8 cellular contexts compared by ENCODE assay signal in the genomic region with DNA sequence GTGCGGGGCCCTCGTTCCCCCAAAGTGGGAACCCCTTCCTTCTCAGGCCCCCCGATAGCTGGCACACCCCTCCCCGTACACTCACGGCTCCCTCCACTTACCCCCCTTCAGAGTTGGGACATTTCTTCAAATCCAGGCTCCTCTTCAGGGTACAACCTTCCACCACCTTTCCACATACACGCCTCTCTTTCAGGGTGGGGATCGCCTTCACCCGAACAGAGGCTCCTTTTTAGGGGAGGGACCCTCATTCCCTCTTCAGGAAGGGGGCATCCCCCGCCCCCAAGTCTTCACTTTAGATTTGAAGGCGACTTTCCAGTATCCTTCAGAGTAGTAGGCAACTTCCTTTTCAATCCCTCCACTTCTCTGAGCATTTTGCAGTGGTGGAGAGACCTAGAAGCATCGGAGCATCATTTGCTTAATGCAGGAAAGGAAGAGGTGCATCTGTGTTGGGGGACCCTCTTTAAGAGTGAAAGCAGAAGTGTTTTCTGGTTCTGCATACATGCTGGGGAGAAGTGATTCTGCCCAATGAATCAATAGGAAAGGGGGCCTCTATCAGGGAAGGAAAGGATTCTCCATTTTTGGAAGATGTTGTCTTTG. TPM values are rescaled to one million over a fixed set of nuclear protein-coding genes. Genes with fewer than 3 reads are reported as not detected.
A peak's percentile ranks its signal among the peaks of the same experiment; 100 is the strongest.
DNase-seq lines count a peak whose midpoint lies in the region; ATAC-seq, FAIRE-seq and TF ChIP-seq lines count a peak whose summit lies in the region.

No MANE protein-coding gene starts in this region.

- DNase-seq in GM12891 (ENCODE audit: insufficient read length, low spot score) (peak; percentile 17), astrocyte of the spinal cord (ENCODE audit: low read depth, low spot score) (peak; percentile 23), amniotic stem cell (lab: John Stamatoyannopoulos, UW) (no peak), NCI-H345 treated with DMSO at 0.1 percent for 48 hours (lab: John Stamatoyannopoulos, UW; ENCODE audit: unreplicated experiment) (no peak)

- H3K36me3 ChIP-seq in KOPT-K1 (ENCODE audit: insufficient read depth, low read length) (no peaks in the 10 kb centered on the region), liver (ENCODE audit: control insufficient read depth in 4 of 4, insufficient read depth in 3 of 4, low read depth in 1 of 4, low read length in 3 of 4) (no peaks in the 10 kb centered on the region), urinary bladder (ENCODE audit: insufficient read depth) (no peaks in the 10 kb centered on the region)

- ATAC-seq in GM21576 (IDR thresholded peaks at IDR 0.05; ENCODE audit: unreplicated experiment): peak; percentile 33

- H3K27me3 ChIP-seq in liver (ENCODE audit: control insufficient read depth in 4 of 4, insufficient read depth in 4 of 4, low read length in 3 of 4): no peaks in the 10 kb centered on the region

- H3K9me3 ChIP-seq in KOPT-K1 (ENCODE audit: insufficient read depth, low read length, poor library complexity, severe bottlenecking) (no peaks in the 10 kb centered on the region), liver (ENCODE audit: control insufficient read depth in 4 of 4, low read length in 3 of 4) (no peaks in the 10 kb centered on the region)

- under 1% methylated on average over 11 of the region's 11 CpGs for WGBS in liver
- WGBS in urinary bladder: under 1% methylated on average over 11 of the region's 11 CpGs

- peak overlapping the region; percentile 85 to 94 for H3K9ac ChIP-seq in liver (ENCODE audit: low read depth in 1 of 2, low read length in 2 of 2)

- TF ChIP-seq POLR2A in GM12891 (IDR thresholded peaks at IDR 0.05; ENCODE audit: low read depth, low read length): no peak

- H3K27ac ChIP-seq in KOPT-K1 (ENCODE audit: low read depth, low read length, poor library complexity, severe bottlenecking) (peak overlapping the region; percentile 73), liver (ENCODE audit: low read depth in 1 of 2, low read length in 2 of 2) (peak overlapping the region; percentile 94 to 97), urinary bladder (ENCODE audit: low read depth) (peak overlapping the region; percentile 66)

- TF ChIP-seq CTCF in astrocyte of the spinal cord (IDR thresholded peaks at IDR 0.05; ENCODE audit: low read depth, low read length) (no peak), liver (IDR thresholded peaks at IDR 0.05; ENCODE audit: low read depth, low read length, missing input control) (no peak)

- H3K4me1 ChIP-seq in liver (ENCODE audit: control insufficient read depth in 4 of 4, insufficient read depth in 4 of 4, low read length in 3 of 4): peaks cover 10 to 31% (median 13%) of the 10 kb centered on the region in 4 donors
- H3K4me1 ChIP-seq in urinary bladder (ENCODE audit: insufficient read depth): peaks cover 1% of the 10 kb centered on the region

- in situ Hi-C loops in astrocyte of the spinal cord (cut with HindIII; ENCODE audit: low sequenced_read_pairs): no loop called here

- peak in 1 of 2 donors; percentile 2 for TF ChIP-seq RAD21 in liver (IDR thresholded peaks at IDR 0.05)

- H3K4me3 ChIP-seq in astrocyte of the spinal cord (ENCODE audit: low read depth, low read length) (peak overlapping the region; percentile 88), liver (ENCODE audit: low read depth in 1 of 3, low read length in 3 of 3) (peak overlapping the region; percentile 89 to 98 (median 97)), urinary bladder (ENCODE audit: low read depth, low read length) (peak overlapping the region; percentile 69)

- peak; percentile 64 for FAIRE-seq in GM12891 (lab: Jason Lieb, UNC)

TF ChIP-seq in GM12891, 5 proteins besides CTCF, POLR2A, EP300 and RAD21:
- TF ChIP-seq SPI1 (IDR thresholded peaks at IDR 0.05; ENCODE audit: low read depth, low read length) (peak; percentile 82), POU2F2 (IDR thresholded peaks at IDR 0.05; ENCODE audit: low read depth, low read length) (0 out of 2 replicates have a peak, but pooled peaks have one; percentile 41), POLR2AphosphoS5 (IDR thresholded peaks at IDR 0.05; ENCODE audit: low read depth, low read length) (no peak), TAF1 (IDR thresholded peaks at IDR 0.05; ENCODE audit: low read depth, low read length) (no peak), PAX5 (IDR thresholded peaks at IDR 0.05; ENCODE audit: insufficient read depth, low read length, severe bottlenecking) (no peak)

TF ChIP-seq in liver, 16 proteins besides CTCF, POLR2A, EP300 and RAD21:
- no peak for TF ChIP-seq MAX (IDR thresholded peaks at IDR 0.05)
- TF ChIP-seq REST (IDR thresholded peaks at IDR 0.05): no peak
- no peak for TF ChIP-seq EGR1 (IDR thresholded peaks at IDR 0.05; ENCODE audit: low read depth in 2 of 2)
- TF ChIP-seq, protein P1, sequence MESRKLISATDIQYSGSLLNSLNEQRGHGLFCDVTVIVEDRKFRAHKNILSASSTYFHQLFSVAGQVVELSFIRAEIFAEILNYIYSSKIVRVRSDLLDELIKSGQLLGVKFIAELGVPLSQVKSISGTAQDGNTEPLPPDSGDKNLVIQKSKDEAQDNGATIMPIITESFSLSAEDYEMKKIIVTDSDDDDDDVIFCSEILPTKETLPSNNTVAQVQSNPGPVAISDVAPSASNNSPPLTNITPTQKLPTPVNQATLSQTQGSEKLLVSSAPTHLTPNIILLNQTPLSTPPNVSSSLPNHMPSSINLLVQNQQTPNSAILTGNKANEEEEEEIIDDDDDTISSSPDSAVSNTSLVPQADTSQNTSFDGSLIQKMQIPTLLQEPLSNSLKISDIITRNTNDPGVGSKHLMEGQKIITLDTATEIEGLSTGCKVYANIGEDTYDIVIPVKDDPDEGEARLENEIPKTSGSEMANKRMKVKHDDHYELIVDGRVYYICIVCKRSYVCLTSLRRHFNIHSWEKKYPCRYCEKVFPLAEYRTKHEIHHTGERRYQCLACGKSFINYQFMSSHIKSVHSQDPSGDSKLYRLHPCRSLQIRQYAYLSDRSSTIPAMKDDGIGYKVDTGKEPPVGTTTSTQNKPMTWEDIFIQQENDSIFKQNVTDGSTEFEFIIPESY (IDR thresholded peaks at IDR 0.05): no peak
- TF ChIP-seq FOXA1 (IDR thresholded peaks at IDR 0.05): no peak
- no peak for TF ChIP-seq SP1 (IDR thresholded peaks at IDR 0.05)
- no peak for TF ChIP-seq YY1 (IDR thresholded peaks at IDR 0.05)
- no peak for TF ChIP-seq HNF4G (IDR thresholded peaks at IDR 0.05)
- TF ChIP-seq GABPA (IDR thresholded peaks at IDR 0.05 in 1 of 2, conservative IDR thresholded peaks at IDR 0.05 in 1 of 2): no peak
- TF ChIP-seq ATF3 (IDR thresholded peaks at IDR 0.05): no peak
- no peak for TF ChIP-seq RXRA (IDR thresholded peaks at IDR 0.05)
- no peak for TF ChIP-seq NR2F2 (IDR thresholded peaks at IDR 0.05)
- no peak for TF ChIP-seq FOXA2 (IDR thresholded peaks at IDR 0.05)
- no peak for TF ChIP-seq TAF1 (conservative IDR thresholded peaks at IDR 0.05)
- no peak for TF ChIP-seq JUND (IDR thresholded peaks at IDR 0.05)
- TF ChIP-seq HNF4A (conservative IDR thresholded peaks at IDR 0.05): no peak

RNA-seq across cellular contexts. Expression of gene EML4, which starts 0.8 kb away (rescaled TPM):
- 23.4 TPM for polyA plus RNA-seq in GM12891 (2012; ENCODE audit: low read depth, missing spikeins)
- 10 to 100 TPM; 34.5 to 49.6 TPM for total RNA-seq in liver
- 10 to 100 TPM; 12.8 to 35.1 TPM for polyA plus RNA-seq in liver
- 93.6 TPM for total RNA-seq in urinary bladder
- 11.4 TPM for polyA plus RNA-seq in urinary bladder

Comparison
In these comparisons a context has a peak if more than half of its experiments do, and no peak if none do; other contexts are left out.
1. DNase-seq: peak in GM12891 (single experiment) and astrocyte of the spinal cord (single experiment); none in amniotic stem cell (single experiment) and NCI-H345 treated with DMSO at 0.1 percent for 48 hours (single experiment).
2. Peak in every context shown above with its lines, with median percentiles within 50 percentile points of each other: H3K27ac ChIP-seq and H3K4me3 ChIP-seq.